ENCODE assay signal across 1 cellular context in the genomic region with DNA sequence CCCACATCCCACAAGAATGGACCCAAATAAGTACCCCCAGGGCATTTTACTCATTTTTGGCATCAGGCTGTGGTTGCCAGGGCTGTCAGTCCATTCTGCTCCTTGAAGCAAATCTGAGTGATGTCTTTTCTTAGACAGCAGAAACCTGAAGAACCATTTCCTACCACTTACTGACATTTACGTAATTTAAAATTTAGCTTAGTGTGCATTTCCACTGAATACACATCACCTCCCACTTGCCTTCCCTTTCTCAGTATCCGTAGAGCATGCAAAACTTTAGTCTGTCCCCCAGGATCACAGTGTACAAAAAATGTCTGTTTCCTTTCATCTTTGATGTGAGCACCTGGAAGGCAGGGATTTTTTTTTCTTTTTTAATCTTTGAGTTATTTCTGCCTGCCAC.
TF ChIP-seq lines count a peak whose summit lies in the region.

No MANE protein-coding gene starts in this region.

TF ChIP-seq in A549, 52 proteins besides CTCF, POLR2A, EP300 and RAD21 (continued from another document):
- TF ChIP-seq, protein P1, sequence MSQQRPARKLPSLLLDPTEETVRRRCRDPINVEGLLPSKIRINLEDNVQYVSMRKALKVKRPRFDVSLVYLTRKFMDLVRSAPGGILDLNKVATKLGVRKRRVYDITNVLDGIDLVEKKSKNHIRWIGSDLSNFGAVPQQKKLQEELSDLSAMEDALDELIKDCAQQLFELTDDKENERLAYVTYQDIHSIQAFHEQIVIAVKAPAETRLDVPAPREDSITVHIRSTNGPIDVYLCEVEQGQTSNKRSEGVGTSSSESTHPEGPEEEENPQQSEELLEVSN (IDR thresholded peaks at IDR 0.05; ENCODE audit: borderline replicate concordance, low read depth) = no peak
- TF ChIP-seq RARB (CRISPR knock-in tag; IDR thresholded peaks at IDR 0.05) = no peak
